ENCODE assay signal across 8 cellular contexts in the genomic region with DNA sequence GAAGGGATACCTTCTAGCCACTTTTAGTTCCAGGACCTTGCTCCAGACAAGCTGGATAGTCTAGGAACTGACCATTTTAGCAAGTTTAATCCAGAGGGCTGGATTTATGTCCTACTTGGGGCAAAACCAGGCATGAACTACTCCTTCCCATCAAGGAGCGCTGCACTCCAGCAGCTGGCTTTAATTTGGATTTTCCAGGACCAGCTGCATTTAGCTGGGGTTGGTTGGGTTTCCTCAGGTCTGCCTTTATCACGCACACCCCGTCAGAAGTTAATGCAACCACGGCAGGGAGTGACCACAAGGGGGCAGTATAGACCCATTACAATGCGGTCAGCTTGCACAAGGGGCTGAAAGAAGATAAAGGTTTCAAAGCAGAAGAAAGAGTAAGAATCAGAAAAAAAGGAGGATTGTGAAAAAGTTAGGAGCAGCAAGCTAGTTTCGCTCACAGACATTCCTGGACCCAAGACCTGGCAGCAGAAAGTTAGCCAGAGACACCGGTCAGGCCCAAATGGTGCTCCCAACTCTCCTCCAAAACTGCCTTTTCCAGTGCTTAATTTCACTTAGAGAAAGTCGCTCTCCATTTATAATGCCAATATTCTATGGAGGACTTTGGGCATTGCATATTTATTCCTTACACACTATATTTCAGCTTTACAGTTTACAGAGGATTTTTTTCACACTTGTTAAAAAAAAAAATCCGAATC. TPM values are rescaled to one million over a fixed set of nuclear protein-coding genes. Genes with fewer than 3 reads are reported as not detected.
DNase-seq lines count a peak whose midpoint lies in the region; ATAC-seq and TF ChIP-seq lines count a peak whose summit lies in the region.

No MANE protein-coding gene starts in this region.

- H3K4me3 ChIP-seq in SU-DHL-6 (ENCODE audit: insufficient read depth, low read length, poor library complexity, severe bottlenecking) (no peak overlapping the region), heart left ventricle (no peak overlapping the region), aorta (ENCODE audit: low read length in 2 of 2) (no peak overlapping the region)

- H3K4me2 ChIP-seq in SU-DHL-6 (ENCODE audit: low read depth, low read length, poor library complexity, severe bottlenecking): no peak overlapping the region

- POLR2A ChIA-PET in activated naive CD8-positive, alpha-beta T cell treated with anti-CD3 and anti-CD28 coated beads, Interleukin-2, amount 10 ng/mL, durations not matched to agents 7 days and 5 days (lab: Charles Lee): interaction anchor here (0.7 to 1.7 kb wide), 3 partner anchors 14 to 429 kb away, joined by 3 to 5 read pairs (median 3); no protein-coding TSS in a partner anchor

- no peaks in the 10 kb centered on the region for H3F3A ChIP-seq in SU-DHL-6 (ENCODE audit: insufficient read depth)

- H3K27ac Mint-ChIP-seq in activated naive CD8-positive, alpha-beta T cell treated with anti-CD3 and anti-CD28 coated beads, Interleukin-2, amount 10 ng/mL, durations not matched to agents 7 days and 5 days: peak overlapping the region; percentile 12

- DNase-seq in NCI-H1436 (lab: John Stamatoyannopoulos, UW) (peak; percentile 81), NCI-H1436 treated with DMSO at 0.1 percent for 48 hours (lab: John Stamatoyannopoulos, UW) (no peak), NCI-H1417 treated with DMSO at 0.1 percent for 48 hours (lab: John Stamatoyannopoulos, UW) (peak; percentile 57), heart left ventricle (peak; percentile 74 to 83 (median 79)), renal cortical epithelial cell (ENCODE audit: low read depth) (peak; percentile 85), aorta (peak; percentile 88 to 90)
- DNase-seq in activated naive CD8-positive, alpha-beta T cell treated with anti-CD3 and anti-CD28 coated beads, Interleukin-2, amount 10 ng/mL, durations not matched to agents 7 days and 5 days: peak; percentile 79

- H3K27me3 Mint-ChIP-seq in activated naive CD8-positive, alpha-beta T cell treated with anti-CD3 and anti-CD28 coated beads, Interleukin-2, amount 10 ng/mL, durations not matched to agents 7 days and 5 days: peaks cover 4% of the 10 kb centered on the region

- no peak overlapping the region for H2AFZ ChIP-seq in SU-DHL-6 (ENCODE audit: low read depth, low read length, severe bottlenecking)

- no peaks in the 10 kb centered on the region for H3K36me3 Mint-ChIP-seq in activated naive CD8-positive, alpha-beta T cell treated with anti-CD3 and anti-CD28 coated beads, Interleukin-2, amount 10 ng/mL, durations not matched to agents 7 days and 5 days

- H3K9me3 ChIP-seq in SU-DHL-6 (ENCODE audit: insufficient read depth, low read length) (no peaks in the 10 kb centered on the region), heart left ventricle (no peaks in the 10 kb centered on the region), aorta (ENCODE audit: control insufficient read depth, low read length) (no peaks in the 10 kb centered on the region)

- H3K9me3 Mint-ChIP-seq in activated naive CD8-positive, alpha-beta T cell treated with anti-CD3 and anti-CD28 coated beads, Interleukin-2, amount 10 ng/mL, durations not matched to agents 7 days and 5 days: no peaks in the 10 kb centered on the region

- no peaks in the 10 kb centered on the region for H3K79me2 ChIP-seq in SU-DHL-6 (ENCODE audit: insufficient read depth, low read length)

- no peaks in the 10 kb centered on the region for H3K27me3 ChIP-seq in SU-DHL-6 (ENCODE audit: low read length)
- no peaks in the 10 kb centered on the region for H3K27me3 ChIP-seq in heart left ventricle
- H3K27me3 ChIP-seq in aorta (ENCODE audit: control insufficient read depth in 1 of 2, insufficient read depth in 2 of 2, low read length in 1 of 2): no peaks in the 10 kb centered on the region

- TF ChIP-seq CTCF in SU-DHL-6 (IDR thresholded peaks at IDR 0.05; ENCODE audit: insufficient read depth, low read length, poor library complexity, severe bottlenecking) (peak; percentile 98), heart left ventricle (IDR thresholded peaks at IDR 0.05) (peak; percentile 89 to 97 (median 94))

- WGBS in heart left ventricle, 4 donors: 26 to 29% (median 27%) methylated on average over 9 of the region's 9 CpGs
- WGBS in aorta, 2 donors: 13 to 15% methylated on average over 9 of the region's 9 CpGs

- H3K4me1 ChIP-seq in heart left ventricle: peaks cover 0 to 42% (median 26%) of the 10 kb centered on the region in 12 donors
- peaks cover 2 to 5% of the 10 kb centered on the region in 2 donors for H3K4me1 ChIP-seq in aorta (ENCODE audit: control insufficient read depth in 1 of 2, insufficient read depth in 2 of 2, low read length in 2 of 2)

- no peak overlapping the region for H3K27ac ChIP-seq in SU-DHL-6 (ENCODE audit: low read depth, low read length)
- peak overlapping the region in 2 of 12 donors; percentile 8 to 82 for H3K27ac ChIP-seq in heart left ventricle
- peak overlapping the region; percentile 42 to 93 for H3K27ac ChIP-seq in aorta (ENCODE audit: low read depth in 1 of 2, low read length in 2 of 2)

- no peak for TF ChIP-seq POLR2A in heart left ventricle (IDR thresholded peaks at IDR 0.05)

- no peak overlapping the region for H3K9ac ChIP-seq in SU-DHL-6 (ENCODE audit: low read length)

- intact Hi-C loops in heart left ventricle (cut with DNase I) (loop anchor here (1.0 to 10.0 kb wide), 9 partner anchors 693 to 751 kb away; no protein-coding TSS in a partner anchor), aorta (cut with DNase I) (loop anchor here (1.0 to 10.0 kb wide), 4 partner anchors 251 to 750 kb away; no protein-coding TSS in a partner anchor)

- H3K36me3 ChIP-seq in SU-DHL-6 (ENCODE audit: low read length) (no peaks in the 10 kb centered on the region), heart left ventricle (peaks cover 0 to 4% (median 0%) of the 10 kb centered on the region in 9 donors), aorta (ENCODE audit: control insufficient read depth in 1 of 2, insufficient read depth in 2 of 2, low read length in 1 of 2) (no peaks in the 10 kb centered on the region)

- H4K20me1 ChIP-seq in SU-DHL-6 (ENCODE audit: low read depth, low read length): no peaks in the 10 kb centered on the region

- no peak overlapping the region for H3K4me3 Mint-ChIP-seq in activated naive CD8-positive, alpha-beta T cell treated with anti-CD3 and anti-CD28 coated beads, Interleukin-2, amount 10 ng/mL, durations not matched to agents 7 days and 5 days

- peaks cover 7% of the 10 kb centered on the region for H3K4me1 Mint-ChIP-seq in activated naive CD8-positive, alpha-beta T cell treated with anti-CD3 and anti-CD28 coated beads, Interleukin-2, amount 10 ng/mL, durations not matched to agents 7 days and 5 days

- peak; percentile 83 for ATAC-seq in activated naive CD8-positive, alpha-beta T cell treated with anti-CD3 and anti-CD28 coated beads, Interleukin-2, amount 10 ng/mL, durations not matched to agents 7 days and 5 days (ENCODE audit: low read depth)
- ATAC-seq in heart left ventricle: peak; percentile 48 to 66 (median 56)
- peak; percentile 77 for ATAC-seq in aorta (ENCODE audit: low FRiP score)

- no peaks in the 10 kb centered on the region for H3K9me2 ChIP-seq in SU-DHL-6 (replicated peaks; ENCODE audit: insufficient read depth, low read length)

RNA-seq across cellular contexts. Expression of a gene that starts 40.1 kb away (rescaled TPM):
- total RNA-seq in activated naive CD8-positive, alpha-beta T cell treated with anti-CD3 and anti-CD28 coated beads, Interleukin-2, amount 10 ng/mL, durations not matched to agents 7 days and 5 days: 10 to 100 TPM; 25.1 to 27.4 TPM
- total RNA-seq in heart left ventricle: 10 to 100 TPM; 19.2 to 25.6 (median 22.4) TPM
- polyA plus RNA-seq in heart left ventricle: 10 to 100 TPM; 14.9 to 27.8 TPM
- total RNA-seq in renal cortical epithelial cell: 30.2 and 39.1 TPM in 2 replicates
- total RNA-seq in aorta: 10 to 100 TPM; 17.8 to 19.7 TPM
- 10 to 100 TPM; 10.3 to 16.1 TPM for polyA plus RNA-seq in aorta

RNA-seq across cellular contexts. Expression of a gene that starts 40.4 kb away (rescaled TPM):
- 10 to 100 TPM; 42.8 to 43.4 TPM for total RNA-seq in activated naive CD8-positive, alpha-beta T cell treated with anti-CD3 and anti-CD28 coated beads, Interleukin-2, amount 10 ng/mL, durations not matched to agents 7 days and 5 days
- 10 to 100 TPM; 18.6 to 29.5 (median 27.0) TPM for total RNA-seq in heart left ventricle
- polyA plus RNA-seq in heart left ventricle: 10 to 100 TPM; 21.0 to 22.4 TPM
- 15.3 and 31.9 TPM in 2 replicates for total RNA-seq in renal cortical epithelial cell
- 10 to 100 TPM; 25.2 to 32.1 TPM for total RNA-seq in aorta
- polyA plus RNA-seq in aorta: 10 to 100 TPM in 1 of 2 donors, 1 to 10 TPM in 1; 9.4 to 45.5 TPM
